ENCODE assay signal across 8 cellular contexts in genomic region chr19:37718357-37718756, GRCh38. TPM values are rescaled to one million over a fixed set of nuclear protein-coding genes. Genes with fewer than 3 reads are reported as not detected.
DNase-seq lines count a peak whose midpoint lies in the region; ATAC-seq and TF ChIP-seq lines count a peak whose summit lies in the region.

No MANE protein-coding gene starts in this region.

- H3K4me1 Mint-ChIP-seq in endothelial cell (ENCODE audit: unreplicated experiment) = peaks cover 6% of the 10 kb centered on the region

- peak overlapping the region; percentile 94 for H3K4me3 Mint-ChIP-seq in endothelial cell (ENCODE audit: unreplicated experiment)

- H3K27ac Mint-ChIP-seq in endothelial cell (ENCODE audit: unreplicated experiment) = no peak overlapping the region

- no peaks in the 10 kb centered on the region for H3K4me1 ChIP-seq in parathyroid adenoma

- H3K4me2 ChIP-seq in parathyroid adenoma (ENCODE audit: low read length) = peak overlapping the region; percentile 92

- H2AFZ ChIP-seq in parathyroid adenoma = no peak overlapping the region

- H3K4me3 ChIP-seq in parathyroid adenoma (ENCODE audit: low read depth, low read length) = peak overlapping the region; percentile 99

- H3K79me2 ChIP-seq in parathyroid adenoma = no peaks in the 10 kb centered on the region

- no peaks in the 10 kb centered on the region for H3K36me3 ChIP-seq in parathyroid adenoma (ENCODE audit: control insufficient read depth, insufficient read depth, low read length)

- no peaks in the 10 kb centered on the region for H3K27me3 Mint-ChIP-seq in endothelial cell (ENCODE audit: unreplicated experiment)

- ATAC-seq in HG03135 (IDR thresholded peaks at IDR 0.05; ENCODE audit: unreplicated experiment) = no peak

- DNase-seq in EL (peak; percentile 1), NCI-H82 (lab: John Stamatoyannopoulos, UW) (peak; percentile 45), endothelial cell (ENCODE audit: low spot score) (no peak), HuH-7.5 (ENCODE audit: low spot score) (no peak), hippocampal formation (lab: John Stamatoyannopoulos, UW) (no peak), dedifferentiated amniotic fluid mesenchymal stem cell (ENCODE audit: extremely low spot score) (no peak)

- H3K36me3 Mint-ChIP-seq in endothelial cell (ENCODE audit: low read depth, unreplicated experiment) = no peaks in the 10 kb centered on the region

- no peaks in the 10 kb centered on the region for H3K9me3 Mint-ChIP-seq in endothelial cell (ENCODE audit: unreplicated experiment)

- TF ChIP-seq CTCF in endothelial cell (IDR thresholded peaks at IDR 0.05; ENCODE audit: unreplicated experiment) (no peak), parathyroid adenoma (IDR thresholded peaks at IDR 0.05) (no peak)

- no peaks in the 10 kb centered on the region for H3K9me3 ChIP-seq in parathyroid adenoma (ENCODE audit: control insufficient read depth, low read length)

- H3K27me3 ChIP-seq in parathyroid adenoma (ENCODE audit: control insufficient read depth, insufficient read depth, low read length) = no peaks in the 10 kb centered on the region

- H3K9ac ChIP-seq in parathyroid adenoma = no peak overlapping the region

- no peak overlapping the region for H3K27ac ChIP-seq in parathyroid adenoma

RNA-seq across cellular contexts. Expression of gene ZNF607, which starts 1.2 kb away (rescaled TPM):
- total RNA-seq in endothelial cell (ENCODE audit: unreplicated experiment) = 15.2 TPM

Comparison
In these comparisons a context has a peak if more than half of its experiments do, and no peak if none do; other contexts are left out.
1. DNase-seq: peak in EL (single experiment) and NCI-H82 (single experiment); none in endothelial cell (single experiment), HuH-7.5 (single experiment), hippocampal formation (0 of 2) and dedifferentiated amniotic fluid mesenchymal stem cell (single experiment).